15 cellular contexts compared by ENCODE assay signal in genomic region chr17:50955667-50956120, GRCh38.
DNase-seq lines count a peak whose midpoint lies in the region; ATAC-seq, FAIRE-seq and TF ChIP-seq lines count a peak whose summit lies in the region.
"Had no signal": no experiment of that assay in that cellular context is flagged by ENCODE, and none has a peak within 500 bp of the region (broad histone marks: within the 10 kb centered on the region; RNA-seq: fewer than 3 reads in every experiment).

No MANE protein-coding gene starts in this region.

- H3K36me3 ChIP-seq in ascending aorta (peaks cover 4 to 13% of the 10 kb centered on the region in 2 donors), gastrocnemius medialis (no peaks in the 10 kb centered on the region)

- intact Hi-C loops in ascending aorta (cut with DNase I) (loop anchor here (2.0 kb wide), 1 partner anchor 173 kb away; no protein-coding TSS in a partner anchor), gastrocnemius medialis (cut with DNase I; ENCODE audit: low total_unique reads) (loop anchor here (2.0 to 10.0 kb wide), 2 partner anchors 173 to 481 kb away; partner anchors contain the start of gene RSAD1)

- in situ Hi-C loops in gastrocnemius medialis (cut with MboI; ENCODE audit: low sequenced_read_pairs in 4 of 4) = loop anchor here in 3 of 4 donors (5.0 to 10.0 kb wide), 5 partner anchors 93 to 411 kb away; partner anchors contain the start of gene SPATA20 (in 1 of the 3)

- H3K4me3 ChIP-seq in ascending aorta (no peak overlapping the region), gastrocnemius medialis (no peak overlapping the region)
- H3K4me3 ChIP-seq: right lobe of liver had no signal

- peak; percentile 57 for FAIRE-seq in G401.6 (lab: Jason Lieb, UNC)

- DNase-seq in ascending aorta (ENCODE audit: low spot score in 2 of 2) (peak in 1 of 2 donors; percentile 53), left kidney (ENCODE audit: low read depth, low spot score) (peak; percentile 72), gastrocnemius medialis (no peak), NCI-H2227 treated with DMSO at 0.1 percent for 48 hours (lab: John Stamatoyannopoulos, UW) (no peak)
- no peak for DNase-seq in activated CD4-positive, alpha-beta T cell treated with anti-CD3 and anti-CD28 coated beads, Interleukin-2, amount 50 U/mL, for 1 hour
- DNase-seq: AML-193, EL, endodermal cell, KBM-7, NCI-H2029 treated with DMSO at 0.1 percent for 48 hours, OCI-M1, right lobe of liver had no signal

- H3K27ac ChIP-seq in ascending aorta (peak overlapping the region; percentile 12 to 33), gastrocnemius medialis (peak overlapping the region; percentile 98 to 100 (median 100))
- H3K27ac ChIP-seq: right lobe of liver had no signal

- H3K27me3 ChIP-seq in ascending aorta = no peaks in the 10 kb centered on the region
- H3K27me3 ChIP-seq in gastrocnemius medialis = no peaks in the 10 kb centered on the region
- H3K27me3 ChIP-seq: right lobe of liver had no signal

- no peak for ATAC-seq in gastrocnemius medialis
- ATAC-seq in HG02981 (IDR thresholded peaks at IDR 0.05; ENCODE audit: unreplicated experiment) = no peak
- no peak for ATAC-seq in GM18907 (IDR thresholded peaks at IDR 0.05; ENCODE audit: unreplicated experiment)

- H3K9me3 ChIP-seq in ascending aorta (no peaks in the 10 kb centered on the region), gastrocnemius medialis (no peaks in the 10 kb centered on the region)
- H3K9me3 ChIP-seq: right lobe of liver had no signal

- TF ChIP-seq CTCF in ascending aorta (IDR thresholded peaks at IDR 0.05) = no peak
- TF ChIP-seq CTCF in gastrocnemius medialis (IDR thresholded peaks at IDR 0.05 in 4 of 5, conservative IDR thresholded peaks at IDR 0.05 in 1 of 5) = no peak

- no peak for TF ChIP-seq POLR2A in gastrocnemius medialis (IDR thresholded peaks at IDR 0.05)

- H3K4me1 ChIP-seq in ascending aorta (peaks cover 3 to 13% of the 10 kb centered on the region in 2 donors), gastrocnemius medialis (peaks cover 47 to 54% of the 10 kb centered on the region in 2 donors)
